Comparison of ENCODE assay signal across 8 cellular contexts in genomic region chr3:138348950-138349739, GRCh38. TPM values are rescaled to one million over a fixed set of nuclear protein-coding genes. Genes with fewer than 3 reads are reported as not detected.
A peak's percentile ranks its signal among the peaks of the same experiment; 100 is the strongest.
DNase-seq lines count a peak whose midpoint lies in the region; ATAC-seq and TF ChIP-seq lines count a peak whose summit lies in the region.

No MANE protein-coding gene starts in this region.

- H3K9me3 ChIP-seq in BE2C (no peaks in the 10 kb centered on the region; the same call in 1 of the 2 replicates), stomach (no peaks in the 10 kb centered on the region)

- in situ Hi-C loops in astrocyte of the spinal cord (cut with HindIII; ENCODE audit: low sequenced_read_pairs): no loop called here

- no peak for TF ChIP-seq EP300 in stomach (IDR thresholded peaks at IDR 0.05)

- CTCF ChIA-PET in RWPE1 (lab: Yijun Ruan, JAX): no interaction called here

- intact Hi-C loops in stomach (cut with DNase I; ENCODE audit: low total_unique reads): no loop called here

- DNase-seq in BE2C (no peak), HuH-7.5 (ENCODE audit: low spot score) (peak; percentile 55), astrocyte of the spinal cord (ENCODE audit: low read depth, low spot score) (peak; percentile 11), kidney epithelial cell (ENCODE audit: low read depth) (no peak), stomach (no peak), RWPE1 (ENCODE audit: low spot score) (no peak)

- WGBS in stomach, 5 donors: 9 to 20% (median 17%) methylated on average over 6 to 28 of the region's 28 CpGs

- H3K27ac ChIP-seq in stomach: peak overlapping the region; percentile 81 to 94 (median 87)
- H3K27ac ChIP-seq in RWPE1: no peak overlapping the region

- ATAC-seq in esophagus mucosa: no peak
- no peak for ATAC-seq in HG02885 (IDR thresholded peaks at IDR 0.05; ENCODE audit: poor library complexity, unreplicated experiment)

- peaks cover 16% of the 10 kb centered on the region for H3K27me3 ChIP-seq in BE2C
- H3K27me3 ChIP-seq in kidney epithelial cell (ENCODE audit: control insufficient read depth, insufficient read depth, low read length): no peaks in the 10 kb centered on the region
- peaks cover 0 to 12% (median 0%) of the 10 kb centered on the region in 3 donors for H3K27me3 ChIP-seq in stomach

- H3K36me3 ChIP-seq in BE2C: no peaks in the 10 kb centered on the region
- no peaks in the 10 kb centered on the region for H3K36me3 ChIP-seq in kidney epithelial cell (ENCODE audit: control insufficient read depth, insufficient read depth, low read length)
- H3K36me3 ChIP-seq in stomach: no peaks in the 10 kb centered on the region

- TF ChIP-seq POLR2A in stomach (IDR thresholded peaks at IDR 0.05): no peak

- POLR2A ChIA-PET in RWPE1 (lab: Yijun Ruan, JAX; ENCODE audit: low non-redundant PET): interaction anchor here (0.5 kb wide), 1 partner anchor 9 kb away, joined by 3 read pairs; no protein-coding TSS in a partner anchor

- TF ChIP-seq CTCF in BE2C (IDR thresholded peaks at IDR 0.05; ENCODE audit: low read depth, low read length): no peak
- no peak for TF ChIP-seq CTCF in astrocyte of the spinal cord (IDR thresholded peaks at IDR 0.05; ENCODE audit: low read depth, low read length)
- no peak for TF ChIP-seq CTCF in kidney epithelial cell (IDR thresholded peaks at IDR 0.05; ENCODE audit: insufficient read depth, low read length, poor library complexity, severe bottlenecking)
- TF ChIP-seq CTCF in stomach (IDR thresholded peaks at IDR 0.05): no peak
- no peak for TF ChIP-seq CTCF in RWPE1 (conservative IDR thresholded peaks at IDR 0.05; ENCODE audit: low read depth)

- H3K4me1 ChIP-seq in BE2C (no peaks in the 10 kb centered on the region), stomach (peaks cover 0 to 42% (median 26%) of the 10 kb centered on the region in 4 donors)

- H3K4me3 ChIP-seq in BE2C (ENCODE audit: low read depth, low read length): peak overlapping the region; percentile 57; the same call in 1 of the 2 replicates
- peak overlapping the region; percentile 54 for H3K4me3 ChIP-seq in astrocyte of the spinal cord (ENCODE audit: low read depth, low read length)
- H3K4me3 ChIP-seq in kidney epithelial cell (ENCODE audit: low read depth, low read length): peak overlapping the region; percentile 69
- H3K4me3 ChIP-seq in stomach: peak overlapping the region; percentile 79 to 89 (median 82)

RNA-seq across cellular contexts. Expression of gene MRAS, which starts 0.8 kb away (rescaled TPM):
- polyA plus RNA-seq in BE2C (2012; ENCODE audit: insufficient read depth, insufficient read length, low read depth): 0.36 TPM
- total RNA-seq in kidney epithelial cell (32.6 and 35.0 TPM in 2 replicates), stomach (10 to 100 TPM in 4 of 5 donors, 1 to 10 TPM in 1; 5.5 to 28.0 (median 11.0) TPM), esophagus mucosa (1.6 TPM)
- polyA plus RNA-seq in stomach: 10 to 100 TPM in 1 of 3 donors, 1 to 10 TPM in 2; 4.4 to 10.3 (median 7.6) TPM

RNA-seq across cellular contexts. Expression of gene NME9, which starts 19.5 kb away (rescaled TPM):
- polyA plus RNA-seq in BE2C (2012; ENCODE audit: insufficient read depth, insufficient read length, low read depth): 0.42 TPM
- total RNA-seq in kidney epithelial cell (not detected in 2 replicates), stomach (under 1 TPM in 1 of 5 donors, not detected in 4; 0.55 TPM), esophagus mucosa (not detected)
- polyA plus RNA-seq in stomach: under 1 TPM in 1 of 3 donors, not detected in 2; 0.13 TPM

Comparison
In these comparisons a context has a peak if more than half of its experiments do, and no peak if none do; other contexts are left out.
1. DNase-seq: peak in HuH-7.5 (single experiment) and astrocyte of the spinal cord (single experiment); none in BE2C (single experiment), kidney epithelial cell (single experiment), stomach (single experiment) and RWPE1 (single experiment).
2. Peak in every context shown above with its lines, with median percentiles within 50 percentile points of each other: H3K4me3 ChIP-seq.